Comparison of ENCODE assay signal across 9 cellular contexts in the genomic region with DNA sequence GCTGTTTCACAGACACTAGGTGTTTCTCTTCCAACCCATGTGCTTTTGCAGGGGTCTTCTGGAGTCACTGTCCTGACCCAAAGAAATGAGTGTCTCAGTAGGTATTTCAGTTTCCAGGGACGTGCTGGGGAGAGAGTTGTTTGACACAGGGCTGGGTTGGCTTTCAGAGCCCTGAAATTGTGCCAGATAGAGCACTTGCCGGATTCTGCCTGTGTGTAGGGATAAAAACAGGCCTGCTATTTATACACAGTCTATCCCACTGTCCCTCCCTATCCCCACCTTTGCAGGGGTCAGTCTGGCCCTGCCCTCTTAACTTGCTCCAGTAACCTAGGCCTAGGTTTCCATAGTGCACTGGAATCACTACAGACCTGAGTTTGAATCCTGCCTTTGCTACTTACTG. TPM values are rescaled to one million over a fixed set of nuclear protein-coding genes. Genes with fewer than 3 reads are reported as not detected.
DNase-seq lines count a peak whose midpoint lies in the region; ATAC-seq and TF ChIP-seq lines count a peak whose summit lies in the region.
"Had no signal": no experiment of that assay in that cellular context is flagged by ENCODE, and none has a peak within 500 bp of the region (broad histone marks: within the 10 kb centered on the region; RNA-seq: fewer than 3 reads in every experiment).

No MANE protein-coding gene starts in this region.

- no peak for TF ChIP-seq CTCF in OCI-LY3 (IDR thresholded peaks at IDR 0.05; ENCODE audit: low read depth, low read length)
- TF ChIP-seq CTCF in natural killer cell (IDR thresholded peaks at IDR 0.05): no peak

- H3K4me3 ChIP-seq in BLaER1: peak overlapping the region; percentile 83
- H3K4me3 ChIP-seq in OCI-LY3 (ENCODE audit: low read length): peak overlapping the region; percentile 78

- no peaks in the 10 kb centered on the region for H3K79me2 ChIP-seq in OCI-LY3 (ENCODE audit: low read length)

- H3K27ac ChIP-seq in BLaER1: peak overlapping the region; percentile 99
- no peak overlapping the region for H3K27ac ChIP-seq in OCI-LY3 (ENCODE audit: low read length)

- H4K20me1 ChIP-seq in BLaER1: no peaks in the 10 kb centered on the region
- H4K20me1 ChIP-seq in OCI-LY3 (ENCODE audit: insufficient read depth, low read length): no peaks in the 10 kb centered on the region

- no peaks in the 10 kb centered on the region for H3K36me3 Mint-ChIP-seq in effector memory CD8-positive, alpha-beta T cell (ENCODE audit: insufficient read depth)
- H3K36me3 Mint-ChIP-seq in natural killer cell: no peaks in the 10 kb centered on the region

- no peak for DNase-seq in effector memory CD8-positive, alpha-beta T cell
- DNase-seq in natural killer cell: no peak
- DNase-seq in NCI-H748 treated with DMSO at 0.1 percent for 48 hours (lab: John Stamatoyannopoulos, UW): no peak
- DNase-seq in NCI-H526 (lab: John Stamatoyannopoulos, UW): no peak
- DNase-seq: NCI-H1694 treated with DMSO at 0.1 percent for 48 hours had no signal

- H3K36me3 ChIP-seq in BLaER1 (peaks cover 9% of the 10 kb centered on the region; the same call in 1 of the 2 replicates), OCI-LY3 (replicated peaks; ENCODE audit: low read depth, low read length) (no peaks in the 10 kb centered on the region)

- H3K27ac Mint-ChIP-seq in effector memory CD8-positive, alpha-beta T cell: no peak overlapping the region
- H3K27ac Mint-ChIP-seq in natural killer cell: no peak overlapping the region

- peaks cover 18 to 31% of the 10 kb centered on the region in 2 donors for H3K27me3 Mint-ChIP-seq in effector memory CD8-positive, alpha-beta T cell
- H3K27me3 Mint-ChIP-seq in natural killer cell (ENCODE audit: low read depth in 2 of 2): peaks cover 13 to 23% of the 10 kb centered on the region in 2 donors

- intact Hi-C loops in natural killer cell (cut with micrococcal nuclease): no loop called here

- H2AFZ ChIP-seq in OCI-LY3 (ENCODE audit: low read depth, low read length): peak overlapping the region; percentile 81; the same call in 1 of the 2 replicates

- peaks cover 10 to 13% of the 10 kb centered on the region in 2 donors for H3K4me1 Mint-ChIP-seq in effector memory CD8-positive, alpha-beta T cell (ENCODE audit: low read depth in 2 of 2)
- peaks cover 18 to 33% of the 10 kb centered on the region in 2 donors for H3K4me1 Mint-ChIP-seq in natural killer cell

- H3K9me3 ChIP-seq in BLaER1 (no peaks in the 10 kb centered on the region), OCI-LY3 (ENCODE audit: insufficient read depth, low read length) (no peaks in the 10 kb centered on the region)

- H3K27me3 ChIP-seq in BLaER1: no peaks in the 10 kb centered on the region
- H3K27me3 ChIP-seq in OCI-LY3 (ENCODE audit: low read depth, low read length): peaks cover 8% of the 10 kb centered on the region; the same call in 1 of the 2 replicates

- peak overlapping the region; percentile 74 to 77 for H3K4me3 Mint-ChIP-seq in effector memory CD8-positive, alpha-beta T cell
- H3K4me3 Mint-ChIP-seq in natural killer cell: peak overlapping the region; percentile 82

- ATAC-seq in effector memory CD8-positive, alpha-beta T cell (replicated peaks): no peak
- no peak for ATAC-seq in natural killer cell
- no peak for ATAC-seq in HG02840 (IDR thresholded peaks at IDR 0.05; ENCODE audit: low FRiP score, unreplicated experiment)
- ATAC-seq in GM21526 (IDR thresholded peaks at IDR 0.05; ENCODE audit: low FRiP score, unreplicated experiment): no peak

- H3K9me3 Mint-ChIP-seq in effector memory CD8-positive, alpha-beta T cell: no peaks in the 10 kb centered on the region
- no peaks in the 10 kb centered on the region for H3K9me3 Mint-ChIP-seq in natural killer cell

- H3K4me1 ChIP-seq in BLaER1 (peaks cover 79% of the 10 kb centered on the region), OCI-LY3 (ENCODE audit: low read length) (peaks cover 23% of the 10 kb centered on the region)

- H3K4me2 ChIP-seq in BLaER1 (peak overlapping the region; percentile 98), OCI-LY3 (ENCODE audit: low read length) (peak overlapping the region; percentile 75)

- peak overlapping the region; percentile 94 for H3K9ac ChIP-seq in BLaER1
- no peak overlapping the region for H3K9ac ChIP-seq in OCI-LY3 (ENCODE audit: low read length)

RNA-seq across cellular contexts. Expression of a gene that starts 1.0 kb away (rescaled TPM):
- total RNA-seq in natural killer cell: 1 to 10 TPM; 5.1 to 9.9 (median 7.8) TPM

RNA-seq across cellular contexts. Expression of a gene that starts 12.6 kb away (rescaled TPM):
- not detected for total RNA-seq in natural killer cell

RNA-seq across cellular contexts. Expression of a gene that starts 44.5 kb away (rescaled TPM):
- total RNA-seq in natural killer cell: 10 to 100 TPM; 28.0 to 39.1 (median 37.6) TPM

RNA-seq across cellular contexts. Expression of a gene that starts 54.3 kb away (rescaled TPM):
- total RNA-seq in natural killer cell: 100 to 1,000 TPM; 225 to 239 (median 230) TPM
